In genomic region chr19:1956868-1957492, GRCh38 we compare ENCODE assay signal across 14 cellular contexts. TPM values are rescaled to one million over a fixed set of nuclear protein-coding genes. Genes with fewer than 3 reads are reported as not detected.
DNase-seq lines count a peak whose midpoint lies in the region; ATAC-seq and TF ChIP-seq lines count a peak whose summit lies in the region.
"Had no signal": no experiment of that assay in that cellular context is flagged by ENCODE, and none has a peak within 500 bp of the region (broad histone marks: within the 10 kb centered on the region; RNA-seq: fewer than 3 reads in every experiment).

No MANE protein-coding gene starts in this region.

- H3K9ac ChIP-seq in rectal smooth muscle tissue (ENCODE audit: low read length) = no peak overlapping the region
- H3K9ac ChIP-seq in colonic mucosa (ENCODE audit: low read depth in 2 of 2, low read length in 2 of 2) = no peak overlapping the region

- POLR2A ChIA-PET in CD4-positive, alpha-beta T cell (lab: Charles Lee) = no interaction called here

- H3K27me3 Mint-ChIP-seq in CD4-positive, alpha-beta T cell = no peaks in the 10 kb centered on the region
- H3K27me3 Mint-ChIP-seq: dendritic cell treated with granulocyte-macrophage colony-stimulating factor and Interleukin-4, amounts not matched to agents 40 ng/mL and 50 ng/mL, for 4 days had no signal

- H3K4me3 ChIP-seq in rectal smooth muscle tissue (ENCODE audit: low read length) (no peak overlapping the region), colonic mucosa (no peak overlapping the region)

- peak overlapping the region; percentile 55 for H3K27ac Mint-ChIP-seq in CD4-positive, alpha-beta T cell
- H3K27ac Mint-ChIP-seq: activated T-cell treated with anti-CD3 and anti-CD28 coated beads, Interleukin-2, amount 50 U/mL, for 72 hours; dendritic cell treated with granulocyte-macrophage colony-stimulating factor and Interleukin-4, amounts not matched to agents 40 ng/mL and 50 ng/mL, for 4 days had no signal

- intact Hi-C loops in CD4-positive, alpha-beta T cell (cut with DNase I, micrococcal nuclease) = no loop called here
- intact Hi-C loops in colonic mucosa (cut with DNase I) = no loop called here

- H3K36me3 Mint-ChIP-seq in CD4-positive, alpha-beta T cell (ENCODE audit: low read depth) = peaks cover 28% of the 10 kb centered on the region

- no peak overlapping the region for H3K27ac ChIP-seq in CD4-positive, alpha-beta T cell (ENCODE audit: low read depth, low read length)
- peak overlapping the region; percentile 56 for H3K27ac ChIP-seq in rectal smooth muscle tissue (ENCODE audit: low read depth, low read length)
- H3K27ac ChIP-seq in colonic mucosa = no peak overlapping the region

- peaks cover 19% of the 10 kb centered on the region for H3K4me1 Mint-ChIP-seq in CD4-positive, alpha-beta T cell (ENCODE audit: low read depth)

- CTCF ChIA-PET in CD4-positive, alpha-beta T cell (lab: Charles Lee) = no interaction called here

- no peak overlapping the region for H3K4me3 Mint-ChIP-seq in CD4-positive, alpha-beta T cell
- H3K4me3 Mint-ChIP-seq: activated T-cell treated with anti-CD3 and anti-CD28 coated beads, Interleukin-2, amount 50 U/mL, for 72 hours; dendritic cell treated with granulocyte-macrophage colony-stimulating factor and Interleukin-4, amounts not matched to agents 40 ng/mL and 50 ng/mL, for 4 days had no signal

- DNase-seq in CD4-positive, alpha-beta T cell = no peak
- DNase-seq in cerebellum (ENCODE audit: low spot score) (peak; percentile 72), iPS-NIHi11 (ENCODE audit: low spot score) (peak; percentile 65), NCI-H1930 (lab: John Stamatoyannopoulos, UW) (no peak), colonic mucosa (no peak)
- no peak for DNase-seq in effector CD4-positive, alpha-beta T cell
- DNase-seq: activated CD4-positive, alpha-beta T cell treated with anti-CD3 and anti-CD28 coated beads, Interleukin-2, amount 50 U/mL, for 1 hour; activated T-cell treated with anti-CD3 and anti-CD28 coated beads, Interleukin-2, amount 50 U/mL, for 72 hours; IMR-90; SHP77 treated with DMSO at 0.1 percent for 48 hours; stimulated activated CD4-positive, alpha-beta T cell treated with anti-CD3 and anti-CD28 coated beads, Interleukin-4, amount 100 ng/mL, for 24 hours had no signal

- H3K4me1 ChIP-seq in rectal smooth muscle tissue (ENCODE audit: control insufficient read depth, insufficient read depth, low read length) = no peaks in the 10 kb centered on the region
- no peaks in the 10 kb centered on the region for H3K4me1 ChIP-seq in colonic mucosa

- no peaks in the 10 kb centered on the region for H3K9me3 Mint-ChIP-seq in CD4-positive, alpha-beta T cell
- H3K9me3 Mint-ChIP-seq: activated T-cell treated with anti-CD3 and anti-CD28 coated beads, Interleukin-2, amount 50 U/mL, for 72 hours; dendritic cell treated with granulocyte-macrophage colony-stimulating factor and Interleukin-4, amounts not matched to agents 40 ng/mL and 50 ng/mL, for 4 days had no signal

- ATAC-seq in CD4-positive, alpha-beta T cell (ENCODE audit: poor library complexity) = no peak
- no peak for ATAC-seq in GM18867 (IDR thresholded peaks at IDR 0.05; ENCODE audit: unreplicated experiment)
- ATAC-seq: activated T-cell treated with anti-CD3 and anti-CD28 coated beads, Interleukin-2, amount 50 U/mL, for 72 hours had no signal

- H3K27me3 ChIP-seq in CD4-positive, alpha-beta T cell (ENCODE audit: control insufficient read depth, insufficient read depth, low read length) = no peaks in the 10 kb centered on the region
- no peaks in the 10 kb centered on the region for H3K27me3 ChIP-seq in rectal smooth muscle tissue (ENCODE audit: control insufficient read depth, insufficient read depth, low read length)
- no peaks in the 10 kb centered on the region for H3K27me3 ChIP-seq in colonic mucosa

- no peak for TF ChIP-seq CTCF in CD4-positive, alpha-beta T cell (IDR thresholded peaks at IDR 0.05)
- TF ChIP-seq CTCF in colonic mucosa (IDR thresholded peaks at IDR 0.05) = no peak

- no peaks in the 10 kb centered on the region for H3K9me3 ChIP-seq in CD4-positive, alpha-beta T cell (ENCODE audit: control insufficient read depth, low read length)
- H3K9me3 ChIP-seq in colonic mucosa = no peaks in the 10 kb centered on the region

- peaks cover 2% of the 10 kb centered on the region for H3K36me3 ChIP-seq in rectal smooth muscle tissue (ENCODE audit: control insufficient read depth, insufficient read depth, low read length)
- H3K36me3 ChIP-seq in colonic mucosa = no peaks in the 10 kb centered on the region

RNA-seq across cellular contexts. Expression of gene CSNK1G2, which starts 16.0 kb away (rescaled TPM):
- total RNA-seq in CD4-positive, alpha-beta T cell = 100 to 1,000 TPM; 122 to 127 TPM
- total RNA-seq in cerebellum (40.3 TPM), colonic mucosa (10 to 100 TPM; 55.3 to 61.0 TPM)

RNA-seq across cellular contexts. Expression of gene ADAT3, which starts 51.8 kb away (rescaled TPM):
- 1 to 10 TPM; 7.9 to 8.2 TPM for total RNA-seq in CD4-positive, alpha-beta T cell
- total RNA-seq in cerebellum (4.0 TPM), colonic mucosa (10 to 100 TPM; 14.2 to 24.7 TPM)

RNA-seq across cellular contexts. Expression of gene SCAMP4, which starts 51.8 kb away (rescaled TPM):
- total RNA-seq in CD4-positive, alpha-beta T cell = 10 to 100 TPM; 12.7 to 15.4 TPM
- total RNA-seq in cerebellum = 19.6 TPM
- total RNA-seq in colonic mucosa = 10 to 100 TPM; 57.4 to 91.8 TPM

RNA-seq across cellular contexts. Expression of gene BTBD2, which starts 58.5 kb away (rescaled TPM):
- 10 to 100 TPM; 44.4 to 44.9 TPM for total RNA-seq in CD4-positive, alpha-beta T cell
- total RNA-seq in cerebellum = 48.9 TPM
- 10 to 100 TPM; 74.5 to 81.5 TPM for total RNA-seq in colonic mucosa

Comparison
In these comparisons a context has a peak if more than half of its experiments do, and no peak if none do; other contexts are left out.
1. DNase-seq: peak in cerebellum (single experiment) and iPS-NIHi11 (single experiment); none in CD4-positive, alpha-beta T cell (0 of 10), effector CD4-positive, alpha-beta T cell (single experiment), NCI-H1930 (0 of 2) and colonic mucosa (single experiment).